Comparison of ENCODE assay signal across 14 cellular contexts in genomic region chr1:223211323-223211985, GRCh38.
"Had no signal": no experiment of that assay in that cellular context is flagged by ENCODE, and none has a peak within 500 bp of the region (broad histone marks: within the 10 kb centered on the region; RNA-seq: fewer than 3 reads in every experiment).

No MANE protein-coding gene starts in this region.

- H3K4me3 ChIP-seq: body of pancreas, coronary artery, gastrocnemius medialis, heart left ventricle, sigmoid colon, spleen, testis had no signal

- H3K27me3 ChIP-seq: body of pancreas, gastrocnemius medialis, heart left ventricle, sigmoid colon, spleen, testis had no signal

- H3K36me3 ChIP-seq: gastrocnemius medialis, heart left ventricle, sigmoid colon, spleen had no signal

- DNase-seq: activated CD4-positive, alpha-beta T cell treated with anti-CD3 and anti-CD28 coated beads, Interleukin-2, amount 50 U/mL, for 4 hours; body of pancreas; central memory CD4-positive, alpha-beta T cell; gastrocnemius medialis; heart left ventricle; occipital lobe; posterior cingulate gyrus; sigmoid colon; spleen; stimulated activated CD4-positive, alpha-beta T cell treated with anti-CD3 and anti-CD28 coated beads, Interleukin-4, amount 100 ng/mL, for 4 hours; testis had no signal

- H3K27ac ChIP-seq: body of pancreas, coronary artery, gastrocnemius medialis, heart left ventricle, sigmoid colon, spleen, testis had no signal

- H3K4me1 ChIP-seq: body of pancreas, sigmoid colon, spleen, testis had no signal

- H3K9me3 ChIP-seq: body of pancreas, gastrocnemius medialis, heart left ventricle, sigmoid colon, spleen, testis had no signal

- ATAC-seq: body of pancreas; gastrocnemius medialis; heart left ventricle; natural killer cell treated with Interleukin-12 subunit alpha and Interleukin-12 subunit beta and Interleukin-15 and Interleukin-18, amount 100 ng/mL, for 72 hours; stimulated activated memory B cell treated with anti-CD40 and anti-IgM and Interleukin-4, amounts not matched to agents 10 μg/mL and 1 μg/mL and 100 μg/mL, for 72 hours had no signal
